Comparison of ENCODE assay signal across 1 cellular context in the genomic region with DNA sequence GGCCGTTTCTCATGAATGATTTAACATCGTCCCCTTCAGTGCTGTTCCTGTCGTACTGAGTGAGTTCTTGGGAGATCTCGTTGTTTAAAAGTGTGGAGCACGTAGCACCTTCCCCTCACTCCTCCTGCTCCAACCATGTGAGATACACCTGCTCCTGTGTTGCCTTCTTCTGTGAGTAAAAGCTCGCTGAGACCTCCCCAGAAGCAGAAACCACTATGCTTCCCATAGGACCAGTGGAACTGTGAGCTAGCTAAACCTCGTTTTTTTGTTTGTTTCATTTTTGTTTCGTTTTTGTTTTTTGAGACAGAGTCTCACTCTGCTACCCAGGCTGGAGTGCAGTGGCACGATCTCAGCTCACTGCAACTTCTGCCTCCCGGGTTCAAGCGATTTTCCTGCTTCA.
A peak's percentile ranks its signal among the peaks of the same experiment; 100 is the strongest.
TF ChIP-seq lines count a peak whose summit lies in the region.

No MANE protein-coding gene starts in this region.

TF ChIP-seq in K562, 482 proteins besides CTCF, POLR2A, EP300 and RAD21 (continued from another document and continues in another):
- TF ChIP-seq, protein P1, sequence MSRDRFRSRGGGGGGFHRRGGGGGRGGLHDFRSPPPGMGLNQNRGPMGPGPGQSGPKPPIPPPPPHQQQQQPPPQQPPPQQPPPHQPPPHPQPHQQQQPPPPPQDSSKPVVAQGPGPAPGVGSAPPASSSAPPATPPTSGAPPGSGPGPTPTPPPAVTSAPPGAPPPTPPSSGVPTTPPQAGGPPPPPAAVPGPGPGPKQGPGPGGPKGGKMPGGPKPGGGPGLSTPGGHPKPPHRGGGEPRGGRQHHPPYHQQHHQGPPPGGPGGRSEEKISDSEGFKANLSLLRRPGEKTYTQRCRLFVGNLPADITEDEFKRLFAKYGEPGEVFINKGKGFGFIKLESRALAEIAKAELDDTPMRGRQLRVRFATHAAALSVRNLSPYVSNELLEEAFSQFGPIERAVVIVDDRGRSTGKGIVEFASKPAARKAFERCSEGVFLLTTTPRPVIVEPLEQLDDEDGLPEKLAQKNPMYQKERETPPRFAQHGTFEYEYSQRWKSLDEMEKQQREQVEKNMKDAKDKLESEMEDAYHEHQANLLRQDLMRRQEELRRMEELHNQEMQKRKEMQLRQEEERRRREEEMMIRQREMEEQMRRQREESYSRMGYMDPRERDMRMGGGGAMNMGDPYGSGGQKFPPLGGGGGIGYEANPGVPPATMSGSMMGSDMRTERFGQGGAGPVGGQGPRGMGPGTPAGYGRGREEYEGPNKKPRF (IDR thresholded peaks at IDR 0.05; ENCODE audit: low read depth, low read length): no peak
- TF ChIP-seq, protein P2, sequence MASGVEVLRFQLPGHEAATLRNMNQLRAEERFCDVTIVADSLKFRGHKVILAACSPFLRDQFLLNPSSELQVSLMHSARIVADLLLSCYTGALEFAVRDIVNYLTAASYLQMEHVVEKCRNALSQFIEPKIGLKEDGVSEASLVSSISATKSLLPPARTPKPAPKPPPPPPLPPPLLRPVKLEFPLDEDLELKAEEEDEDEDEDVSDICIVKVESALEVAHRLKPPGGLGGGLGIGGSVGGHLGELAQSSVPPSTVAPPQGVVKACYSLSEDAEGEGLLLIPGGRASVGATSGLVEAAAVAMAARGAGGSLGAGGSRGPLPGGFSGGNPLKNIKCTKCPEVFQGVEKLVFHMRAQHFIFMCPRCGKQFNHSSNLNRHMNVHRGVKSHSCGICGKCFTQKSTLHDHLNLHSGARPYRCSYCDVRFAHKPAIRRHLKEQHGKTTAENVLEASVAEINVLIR (CRISPR knock-in tag; IDR thresholded peaks at IDR 0.05): no peak
- no peak for TF ChIP-seq TFAM (CRISPR knock-in tag; conservative IDR thresholded peaks at IDR 0.05)
- TF ChIP-seq MAFK (IDR thresholded peaks at IDR 0.05; ENCODE audit: low read length): no peak
- TF ChIP-seq, protein P3, sequence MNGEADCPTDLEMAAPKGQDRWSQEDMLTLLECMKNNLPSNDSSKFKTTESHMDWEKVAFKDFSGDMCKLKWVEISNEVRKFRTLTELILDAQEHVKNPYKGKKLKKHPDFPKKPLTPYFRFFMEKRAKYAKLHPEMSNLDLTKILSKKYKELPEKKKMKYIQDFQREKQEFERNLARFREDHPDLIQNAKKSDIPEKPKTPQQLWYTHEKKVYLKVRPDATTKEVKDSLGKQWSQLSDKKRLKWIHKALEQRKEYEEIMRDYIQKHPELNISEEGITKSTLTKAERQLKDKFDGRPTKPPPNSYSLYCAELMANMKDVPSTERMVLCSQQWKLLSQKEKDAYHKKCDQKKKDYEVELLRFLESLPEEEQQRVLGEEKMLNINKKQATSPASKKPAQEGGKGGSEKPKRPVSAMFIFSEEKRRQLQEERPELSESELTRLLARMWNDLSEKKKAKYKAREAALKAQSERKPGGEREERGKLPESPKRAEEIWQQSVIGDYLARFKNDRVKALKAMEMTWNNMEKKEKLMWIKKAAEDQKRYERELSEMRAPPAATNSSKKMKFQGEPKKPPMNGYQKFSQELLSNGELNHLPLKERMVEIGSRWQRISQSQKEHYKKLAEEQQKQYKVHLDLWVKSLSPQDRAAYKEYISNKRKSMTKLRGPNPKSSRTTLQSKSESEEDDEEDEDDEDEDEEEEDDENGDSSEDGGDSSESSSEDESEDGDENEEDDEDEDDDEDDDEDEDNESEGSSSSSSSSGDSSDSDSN (IDR thresholded peaks at IDR 0.05; ENCODE audit: borderline replicate concordance in 1 of 2, low read depth in 2 of 2, low read length in 2 of 2): no peak
- TF ChIP-seq COPS2 (conservative IDR thresholded peaks at IDR 0.05): no peak
- no peak for TF ChIP-seq ATF4 (CRISPR knock-in tag; IDR thresholded peaks at IDR 0.05)
- TF ChIP-seq, protein P4, sequence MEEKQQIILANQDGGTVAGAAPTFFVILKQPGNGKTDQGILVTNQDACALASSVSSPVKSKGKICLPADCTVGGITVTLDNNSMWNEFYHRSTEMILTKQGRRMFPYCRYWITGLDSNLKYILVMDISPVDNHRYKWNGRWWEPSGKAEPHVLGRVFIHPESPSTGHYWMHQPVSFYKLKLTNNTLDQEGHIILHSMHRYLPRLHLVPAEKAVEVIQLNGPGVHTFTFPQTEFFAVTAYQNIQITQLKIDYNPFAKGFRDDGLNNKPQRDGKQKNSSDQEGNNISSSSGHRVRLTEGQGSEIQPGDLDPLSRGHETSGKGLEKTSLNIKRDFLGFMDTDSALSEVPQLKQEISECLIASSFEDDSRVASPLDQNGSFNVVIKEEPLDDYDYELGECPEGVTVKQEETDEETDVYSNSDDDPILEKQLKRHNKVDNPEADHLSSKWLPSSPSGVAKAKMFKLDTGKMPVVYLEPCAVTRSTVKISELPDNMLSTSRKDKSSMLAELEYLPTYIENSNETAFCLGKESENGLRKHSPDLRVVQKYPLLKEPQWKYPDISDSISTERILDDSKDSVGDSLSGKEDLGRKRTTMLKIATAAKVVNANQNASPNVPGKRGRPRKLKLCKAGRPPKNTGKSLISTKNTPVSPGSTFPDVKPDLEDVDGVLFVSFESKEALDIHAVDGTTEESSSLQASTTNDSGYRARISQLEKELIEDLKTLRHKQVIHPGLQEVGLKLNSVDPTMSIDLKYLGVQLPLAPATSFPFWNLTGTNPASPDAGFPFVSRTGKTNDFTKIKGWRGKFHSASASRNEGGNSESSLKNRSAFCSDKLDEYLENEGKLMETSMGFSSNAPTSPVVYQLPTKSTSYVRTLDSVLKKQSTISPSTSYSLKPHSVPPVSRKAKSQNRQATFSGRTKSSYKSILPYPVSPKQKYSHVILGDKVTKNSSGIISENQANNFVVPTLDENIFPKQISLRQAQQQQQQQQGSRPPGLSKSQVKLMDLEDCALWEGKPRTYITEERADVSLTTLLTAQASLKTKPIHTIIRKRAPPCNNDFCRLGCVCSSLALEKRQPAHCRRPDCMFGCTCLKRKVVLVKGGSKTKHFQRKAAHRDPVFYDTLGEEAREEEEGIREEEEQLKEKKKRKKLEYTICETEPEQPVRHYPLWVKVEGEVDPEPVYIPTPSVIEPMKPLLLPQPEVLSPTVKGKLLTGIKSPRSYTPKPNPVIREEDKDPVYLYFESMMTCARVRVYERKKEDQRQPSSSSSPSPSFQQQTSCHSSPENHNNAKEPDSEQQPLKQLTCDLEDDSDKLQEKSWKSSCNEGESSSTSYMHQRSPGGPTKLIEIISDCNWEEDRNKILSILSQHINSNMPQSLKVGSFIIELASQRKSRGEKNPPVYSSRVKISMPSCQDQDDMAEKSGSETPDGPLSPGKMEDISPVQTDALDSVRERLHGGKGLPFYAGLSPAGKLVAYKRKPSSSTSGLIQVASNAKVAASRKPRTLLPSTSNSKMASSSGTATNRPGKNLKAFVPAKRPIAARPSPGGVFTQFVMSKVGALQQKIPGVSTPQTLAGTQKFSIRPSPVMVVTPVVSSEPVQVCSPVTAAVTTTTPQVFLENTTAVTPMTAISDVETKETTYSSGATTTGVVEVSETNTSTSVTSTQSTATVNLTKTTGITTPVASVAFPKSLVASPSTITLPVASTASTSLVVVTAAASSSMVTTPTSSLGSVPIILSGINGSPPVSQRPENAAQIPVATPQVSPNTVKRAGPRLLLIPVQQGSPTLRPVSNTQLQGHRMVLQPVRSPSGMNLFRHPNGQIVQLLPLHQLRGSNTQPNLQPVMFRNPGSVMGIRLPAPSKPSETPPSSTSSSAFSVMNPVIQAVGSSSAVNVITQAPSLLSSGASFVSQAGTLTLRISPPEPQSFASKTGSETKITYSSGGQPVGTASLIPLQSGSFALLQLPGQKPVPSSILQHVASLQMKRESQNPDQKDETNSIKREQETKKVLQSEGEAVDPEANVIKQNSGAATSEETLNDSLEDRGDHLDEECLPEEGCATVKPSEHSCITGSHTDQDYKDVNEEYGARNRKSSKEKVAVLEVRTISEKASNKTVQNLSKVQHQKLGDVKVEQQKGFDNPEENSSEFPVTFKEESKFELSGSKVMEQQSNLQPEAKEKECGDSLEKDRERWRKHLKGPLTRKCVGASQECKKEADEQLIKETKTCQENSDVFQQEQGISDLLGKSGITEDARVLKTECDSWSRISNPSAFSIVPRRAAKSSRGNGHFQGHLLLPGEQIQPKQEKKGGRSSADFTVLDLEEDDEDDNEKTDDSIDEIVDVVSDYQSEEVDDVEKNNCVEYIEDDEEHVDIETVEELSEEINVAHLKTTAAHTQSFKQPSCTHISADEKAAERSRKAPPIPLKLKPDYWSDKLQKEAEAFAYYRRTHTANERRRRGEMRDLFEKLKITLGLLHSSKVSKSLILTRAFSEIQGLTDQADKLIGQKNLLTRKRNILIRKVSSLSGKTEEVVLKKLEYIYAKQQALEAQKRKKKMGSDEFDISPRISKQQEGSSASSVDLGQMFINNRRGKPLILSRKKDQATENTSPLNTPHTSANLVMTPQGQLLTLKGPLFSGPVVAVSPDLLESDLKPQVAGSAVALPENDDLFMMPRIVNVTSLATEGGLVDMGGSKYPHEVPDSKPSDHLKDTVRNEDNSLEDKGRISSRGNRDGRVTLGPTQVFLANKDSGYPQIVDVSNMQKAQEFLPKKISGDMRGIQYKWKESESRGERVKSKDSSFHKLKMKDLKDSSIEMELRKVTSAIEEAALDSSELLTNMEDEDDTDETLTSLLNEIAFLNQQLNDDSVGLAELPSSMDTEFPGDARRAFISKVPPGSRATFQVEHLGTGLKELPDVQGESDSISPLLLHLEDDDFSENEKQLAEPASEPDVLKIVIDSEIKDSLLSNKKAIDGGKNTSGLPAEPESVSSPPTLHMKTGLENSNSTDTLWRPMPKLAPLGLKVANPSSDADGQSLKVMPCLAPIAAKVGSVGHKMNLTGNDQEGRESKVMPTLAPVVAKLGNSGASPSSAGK (IDR thresholded peaks at IDR 0.05): peak; percentile 66
- TF ChIP-seq SMARCE1 (IDR thresholded peaks at IDR 0.05): no peak
- TF ChIP-seq CXXC5 (CRISPR knock-in tag; IDR thresholded peaks at IDR 0.05): 0 out of 2 replicates have a peak, but pooled peaks have one; percentile 23
- TF ChIP-seq PHB2 (IDR thresholded peaks at IDR 0.05; ENCODE audit: low read depth): no peak
- TF ChIP-seq CLOCK (CRISPR knock-in tag; IDR thresholded peaks at IDR 0.05; ENCODE audit: borderline replicate concordance): no peak
- TF ChIP-seq GABPB1 (CRISPR knock-in tag; IDR thresholded peaks at IDR 0.05): no peak
- no peak for TF ChIP-seq ZNF584 (CRISPR knock-in tag; IDR thresholded peaks at IDR 0.05; ENCODE audit: low read depth)
- TF ChIP-seq ETV1 (tag; conservative IDR thresholded peaks at IDR 0.05; ENCODE audit: low read depth): no peak
